8 cellular contexts compared by ENCODE assay signal in the genomic region with DNA sequence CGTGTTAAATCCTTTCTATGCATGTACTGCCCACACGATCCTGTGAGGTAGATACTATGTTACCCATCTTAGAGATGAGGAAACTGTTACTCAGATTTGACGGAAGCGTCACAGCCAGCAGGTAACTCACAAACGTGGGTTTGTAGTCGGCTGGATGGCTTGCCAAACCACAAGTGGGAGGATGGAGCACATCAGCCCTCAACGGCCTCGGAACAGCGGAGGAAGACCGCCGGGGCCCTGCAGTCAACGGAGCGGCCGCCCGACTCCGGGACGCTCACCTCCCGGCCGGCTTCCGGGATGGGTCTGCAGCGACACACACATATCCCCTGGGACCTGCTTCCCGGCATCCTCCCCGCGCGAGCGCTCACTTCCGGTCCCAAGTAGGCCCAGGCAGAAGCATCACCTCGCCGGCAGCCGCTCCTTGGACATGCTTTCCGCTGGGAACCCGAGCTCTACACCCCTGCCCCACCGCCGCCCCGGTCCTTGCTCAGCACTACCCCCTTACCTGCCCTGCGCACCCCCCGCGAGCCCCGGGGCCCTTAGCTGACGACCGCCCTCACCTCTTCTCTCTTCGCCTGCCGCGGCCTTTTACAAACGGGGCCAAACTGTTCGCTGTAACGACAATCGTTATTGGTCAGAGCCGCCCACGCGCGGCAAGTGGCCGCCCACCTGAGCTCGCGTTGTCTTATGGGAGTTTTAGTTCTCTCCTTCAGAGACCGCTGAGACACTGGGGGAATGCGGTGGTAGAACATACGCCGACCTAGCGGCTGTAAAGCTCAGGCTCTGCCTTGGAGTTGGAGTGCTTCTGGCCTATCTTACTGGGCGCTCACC. TPM values are rescaled to one million over a fixed set of nuclear protein-coding genes. Genes with fewer than 3 reads are reported as not detected.
A peak's percentile ranks its signal among the peaks of the same experiment; 100 is the strongest.
DNase-seq lines count a peak whose midpoint lies in the region; ATAC-seq, FAIRE-seq and TF ChIP-seq lines count a peak whose summit lies in the region.

A gene (minus strand): TSS at position 607 of the 831 bp plus-strand sequence. CDS start 9,034 bp downstream, outside the sequence.

- H3K4me1 ChIP-seq in HUES64 (ENCODE audit: insufficient read depth, low read length) (no peaks in the 10 kb centered on the region), OCI-LY1 (ENCODE audit: insufficient read depth, low read length, severe bottlenecking) (peaks cover 11% of the 10 kb centered on the region)

- no peaks in the 10 kb centered on the region for H3F3A ChIP-seq in OCI-LY1 (ENCODE audit: insufficient read depth, low read length)

- no peaks in the 10 kb centered on the region for H3K27me3 ChIP-seq in HUES64 (ENCODE audit: insufficient read depth, low read length)
- no peaks in the 10 kb centered on the region for H3K27me3 ChIP-seq in OCI-LY1 (ENCODE audit: insufficient read depth, low read length)

- peak; percentile 78 for ATAC-seq in GM21447 (IDR thresholded peaks at IDR 0.05; ENCODE audit: unreplicated experiment)

- H2AFZ ChIP-seq in OCI-LY1 (ENCODE audit: low read length): no peak within 1 kb of the TSS

- peak within 1 kb of the TSS; percentile 83 for H3K9ac ChIP-seq in HUES64 (ENCODE audit: low read depth, low read length)
- H3K9ac ChIP-seq in OCI-LY1 (ENCODE audit: low read length): peak within 1 kb of the TSS; percentile 84

- H3K79me2 ChIP-seq in OCI-LY1 (ENCODE audit: insufficient read depth, low read length): peaks cover 5% of the 10 kb centered on the region

- H3K4me3 ChIP-seq in HUES64 (ENCODE audit: low read length): peak within 1 kb of the TSS; percentile 80
- H3K4me3 ChIP-seq in OCI-LY1 (ENCODE audit: low read depth, low read length, poor library complexity, severe bottlenecking): peak within 1 kb of the TSS; percentile 78

- no peaks in the 10 kb centered on the region; the same call in 1 of the 2 replicates for H3K36me3 ChIP-seq in HUES64 (ENCODE audit: insufficient read depth, low read length)
- H3K36me3 ChIP-seq in OCI-LY1 (ENCODE audit: insufficient read depth, low read length): no peaks in the 10 kb centered on the region

- H3K9me2 ChIP-seq in OCI-LY1 (ENCODE audit: low read depth, low read length): no peaks in the 10 kb centered on the region

- H3K9me3 Mint-ChIP-seq in mesothelial cell of epicardium: no peaks in the 10 kb centered on the region

- peak within 1 kb of the TSS; percentile 90 for H3K4me3 Mint-ChIP-seq in mesothelial cell of epicardium

- FAIRE-seq in D721Med (lab: Jason Lieb, UNC): no peak
- FAIRE-seq in endometrium (lab: Jason Lieb, UNC): peak; percentile 70

- no peaks in the 10 kb centered on the region for H4K20me1 ChIP-seq in OCI-LY1 (ENCODE audit: insufficient read depth, low read length)

- no peaks in the 10 kb centered on the region for H3K9me3 ChIP-seq in HUES64 (ENCODE audit: insufficient read depth, low read depth, low read length)
- H3K9me3 ChIP-seq in OCI-LY1 (ENCODE audit: low read length): no peaks in the 10 kb centered on the region

- H3K4me2 ChIP-seq in OCI-LY1 (ENCODE audit: low read length): peak within 1 kb of the TSS; percentile 81

- WGBS in HUES64: under 1% methylated on average over 61 of the region's 61 CpGs

- DNase-seq in D721Med (ENCODE audit: insufficient read length, low spot score) (peak; percentile 92), mesothelial cell of epicardium (ENCODE audit: low spot score in 2 of 2, unreplicated experiment in 2 of 2) (peak; percentile 75 to 90)
- DNase-seq in activated CD8-positive, alpha-beta memory T cell treated with anti-CD3 and anti-CD28 coated beads, Interleukin-2, amount 50 U/mL, for 4 hours: peak; percentile 97
- DNase-seq in stimulated activated CD8-positive, alpha-beta memory T cell treated with anti-CD3 and anti-CD28 coated beads, Interleukin-15, amount 100 ng/mL, for 48 hours (ENCODE audit: low read depth in 2 of 2): peak; percentile 94 to 95

- no peaks in the 10 kb centered on the region for H3K27me3 Mint-ChIP-seq in mesothelial cell of epicardium (ENCODE audit: low read depth)

- H3K4me1 Mint-ChIP-seq in mesothelial cell of epicardium: peaks cover 17% of the 10 kb centered on the region

- no peak for TF ChIP-seq CTCF in D721Med (IDR thresholded peaks at IDR 0.05; ENCODE audit: insufficient read depth, missing control alignments)
- TF ChIP-seq CTCF in OCI-LY1 (IDR thresholded peaks at IDR 0.05; ENCODE audit: low read length): peak; percentile 6; the same call in 1 of the 2 replicates
- TF ChIP-seq CTCF in mesothelial cell of epicardium (IDR thresholded peaks at IDR 0.05; ENCODE audit: unreplicated experiment): no peak

- no peaks in the 10 kb centered on the region for H3K36me3 Mint-ChIP-seq in mesothelial cell of epicardium

- H3K27ac ChIP-seq in HUES64 (ENCODE audit: low read depth, low read length) (peak within 1 kb of the TSS; percentile 88), OCI-LY1 (ENCODE audit: low read depth, low read length, poor library complexity, severe bottlenecking) (peak within 1 kb of the TSS; percentile 86)

- H3K27ac Mint-ChIP-seq in mesothelial cell of epicardium: peak within 1 kb of the TSS; percentile 99

RNA-seq across cellular contexts. Expression of the gene that starts here (rescaled TPM):
- 6.0 TPM for polyA plus RNA-seq in HUES64 (2013, experiment 1 of 2)
- polyA plus RNA-seq in HUES64 (2013, experiment 2 of 2): 6.3 TPM
- total RNA-seq in mesothelial cell of epicardium: 17.8 to 20.6 TPM (median 19.5 TPM) in 3 replicates

Comparison
In these comparisons a context has a peak if more than half of its experiments do, and no peak if none do; other contexts are left out.
1. Peak in every context shown above with its lines: DNase-seq, ATAC-seq, H3K4me3 ChIP-seq and H3K27ac ChIP-seq.